13 cellular contexts compared by ENCODE assay signal in genomic region chr22:22397875-22398524, GRCh38.
A peak's percentile ranks its signal among the peaks of the same experiment; 100 is the strongest.
DNase-seq lines count a peak whose midpoint lies in the region; ATAC-seq, FAIRE-seq and TF ChIP-seq lines count a peak whose summit lies in the region.
"Had no signal": no experiment of that assay in that cellular context is flagged by ENCODE, and none has a peak within 500 bp of the region (broad histone marks: within the 10 kb centered on the region; RNA-seq: fewer than 3 reads in every experiment).

No MANE protein-coding gene starts in this region.

- no peaks in the 10 kb centered on the region for H3K36me3 Mint-ChIP-seq in activated naive CD4-positive, alpha-beta T cell treated with anti-CD3 and anti-CD28 coated beads, Interleukin-2, amount 50 U/mL, for 72 hours
- H3K36me3 Mint-ChIP-seq: CD4-positive, alpha-beta memory T cell had no signal

- intact Hi-C loops in PC-3 (cut with micrococcal nuclease) (no loop called here), left ventricle myocardium superior (cut with micrococcal nuclease) (no loop called here)

- H3K4me3 ChIP-seq in PC-3 (ENCODE audit: low read length) (no peak overlapping the region), smooth muscle cell (no peak overlapping the region)
- H3K4me3 ChIP-seq: ascending aorta, Peyer's patch had no signal

- WGBS in smooth muscle cell (ENCODE audit: low lambda C conversion rate): 47% methylated on average over 3 of the region's 3 CpGs

- no peak overlapping the region for H3K27ac Mint-ChIP-seq in activated naive CD4-positive, alpha-beta T cell treated with anti-CD3 and anti-CD28 coated beads, Interleukin-2, amount 50 U/mL, for 72 hours
- H3K27ac Mint-ChIP-seq: CD4-positive, alpha-beta memory T cell had no signal

- ATAC-seq in PC-3: no peak
- peak; percentile 84 for ATAC-seq in left ventricle myocardium superior
- no peak for ATAC-seq in activated naive CD4-positive, alpha-beta T cell treated with anti-CD3 and anti-CD28 coated beads, Interleukin-2, amount 50 U/mL, for 72 hours

- DNase-seq in GM10248 (ENCODE audit: extremely low spot score) (peak; percentile 6), PC-3 (no peak), left ventricle myocardium superior (peak; percentile 72), smooth muscle cell (lab: John Stamatoyannopoulos, UW; ENCODE audit: unreplicated experiment) (no peak), NCI-H1694 (lab: John Stamatoyannopoulos, UW) (no peak), H54 (ENCODE audit: insufficient read length, low spot score) (no peak)
- DNase-seq in activated naive CD4-positive, alpha-beta T cell treated with anti-CD3 and anti-CD28 coated beads, Interleukin-2, amount 50 U/mL, for 72 hours (ENCODE audit: low spot score in 2 of 2): no peak
- DNase-seq: activated CD8-positive, alpha-beta memory T cell treated with anti-CD3 and anti-CD28 coated beads for 24 hours; CD4-positive, alpha-beta memory T cell; Peyer's patch had no signal

- H3K36me3 ChIP-seq in PC-3 (ENCODE audit: low read depth, low read length): no peaks in the 10 kb centered on the region
- no peaks in the 10 kb centered on the region for H3K36me3 ChIP-seq in smooth muscle cell (ENCODE audit: low read depth)
- H3K36me3 ChIP-seq: ascending aorta, Peyer's patch had no signal

- TF ChIP-seq POLR2A in H54 (IDR thresholded peaks at IDR 0.05; ENCODE audit: low read depth, low read length): no peak

- H3K9me3 Mint-ChIP-seq in activated naive CD4-positive, alpha-beta T cell treated with anti-CD3 and anti-CD28 coated beads, Interleukin-2, amount 50 U/mL, for 72 hours: no peaks in the 10 kb centered on the region

- H3K4me1 ChIP-seq in PC-3 (ENCODE audit: insufficient read depth, low read length) (peaks cover 17% of the 10 kb centered on the region), smooth muscle cell (ENCODE audit: low read depth) (peaks cover 4% of the 10 kb centered on the region)
- H3K4me1 ChIP-seq: ascending aorta, Peyer's patch had no signal

- H3K79me2 ChIP-seq in PC-3 (ENCODE audit: low read length) (no peaks in the 10 kb centered on the region), smooth muscle cell (ENCODE audit: low read depth) (no peaks in the 10 kb centered on the region)

- no peak for FAIRE-seq in H54 (lab: Jason Lieb, UNC)
- FAIRE-seq: HTR-8/SVneo, keratinocyte had no signal

- H4K20me1 ChIP-seq in PC-3 (ENCODE audit: low read length) (no peaks in the 10 kb centered on the region), smooth muscle cell (ENCODE audit: low read depth) (no peaks in the 10 kb centered on the region)

- H3F3A ChIP-seq in PC-3 (ENCODE audit: low read length, unreplicated experiment): no peaks in the 10 kb centered on the region
- H3F3A ChIP-seq in smooth muscle cell (ENCODE audit: low read depth): no peaks in the 10 kb centered on the region

- H3K27me3 ChIP-seq in PC-3 (ENCODE audit: low read length) (no peaks in the 10 kb centered on the region; the same call in 1 of the 2 replicates), smooth muscle cell (ENCODE audit: low read depth) (peaks cover 58% of the 10 kb centered on the region)
- H3K27me3 ChIP-seq: ascending aorta, Peyer's patch had no signal

- no peak overlapping the region for H3K9ac ChIP-seq in PC-3 (ENCODE audit: low read length)
- H3K9ac ChIP-seq in smooth muscle cell (ENCODE audit: low read depth): no peak overlapping the region

- H3K27ac ChIP-seq in PC-3 (ENCODE audit: low read length): no peak overlapping the region
- peak overlapping the region; percentile 56 for H3K27ac ChIP-seq in smooth muscle cell (ENCODE audit: low read depth)
- H3K27ac ChIP-seq: ascending aorta had no signal

- TF ChIP-seq CTCF in GM10248 (IDR thresholded peaks at IDR 0.05; ENCODE audit: control extremely low read depth, extremely low read depth, low read depth, missing control alignments): no peak
- no peak for TF ChIP-seq CTCF in PC-3 (conservative IDR thresholded peaks at IDR 0.05; ENCODE audit: low read depth, low read length)
- no peak for TF ChIP-seq CTCF in smooth muscle cell (IDR thresholded peaks at IDR 0.05; ENCODE audit: borderline replicate concordance, insufficient read depth, poor library complexity, severe bottlenecking)

- H3K9me2 ChIP-seq in PC-3 (replicated peaks; ENCODE audit: low read length): no peaks in the 10 kb centered on the region

- H3K4me2 ChIP-seq in PC-3 (ENCODE audit: low read length) (0 out of 2 replicates have a peak overlapping the region, but pooled peaks have one; percentile 48), smooth muscle cell (no peak overlapping the region)

- H3K9me3 ChIP-seq in PC-3 (ENCODE audit: low read length) (no peaks in the 10 kb centered on the region), smooth muscle cell (replicated peaks; ENCODE audit: low read depth) (no peaks in the 10 kb centered on the region)
- H3K9me3 ChIP-seq: Peyer's patch had no signal

- no peak overlapping the region for H2AFZ ChIP-seq in PC-3 (ENCODE audit: low read length)
- no peak overlapping the region for H2AFZ ChIP-seq in smooth muscle cell (ENCODE audit: low read depth)

- no TSS peak for BruUV-seq in PC-3 (replicated peaks; lab: Mats Ljungman, UMichigan)

- CTCF ChIA-PET in GM10248 (lab: Yijun Ruan, JAX) (interaction anchor here (0.9 to 2.0 kb wide), 9 partner anchors 10 to 55 kb away, joined by 3 to 11 read pairs (median 4); no protein-coding TSS in a partner anchor), PC-3 (lab: Charles Lee) (interaction anchor here (0.6 kb wide), 1 partner anchor 562 kb away, joined by 3 read pairs; no protein-coding TSS in a partner anchor)

- POLR2A ChIA-PET in GM10248 (lab: Yijun Ruan, JAX) (no interaction called here), PC-3 (lab: Charles Lee; ENCODE audit: unreplicated experiment) (no interaction called here)

Comparison
In these comparisons a context has a peak if more than half of its experiments do, and no peak if none do; other contexts are left out.
1. DNase-seq: peak in GM10248 (single experiment) and left ventricle myocardium superior (single experiment); none in PC-3 (single experiment), smooth muscle cell (single experiment), NCI-H1694 (single experiment), activated naive CD4-positive, alpha-beta T cell treated with anti-CD3 and anti-CD28 coated beads, Interleukin-2, amount 50 U/mL, for 72 hours (0 of 2) and H54 (single experiment).